In genomic region chr14:22847661-22848341, GRCh38 we compare ENCODE assay signal across 8 cellular contexts. TPM values are rescaled to one million over a fixed set of nuclear protein-coding genes. Genes with fewer than 3 reads are reported as not detected.
DNase-seq lines count a peak whose midpoint lies in the region; ATAC-seq and TF ChIP-seq lines count a peak whose summit lies in the region.

No MANE protein-coding gene starts in this region.

- H3K36me3 Mint-ChIP-seq in progenitor cell of endocrine pancreas (ENCODE audit: insufficient read depth): peaks cover 10% of the 10 kb centered on the region

- H3K9me3 Mint-ChIP-seq in progenitor cell of endocrine pancreas (ENCODE audit: low read depth): no peaks in the 10 kb centered on the region

- peak; percentile 10 for TF ChIP-seq CTCF in RWPE2 (IDR thresholded peaks at IDR 0.05; ENCODE audit: poor library complexity, severe bottlenecking)
- no peak for TF ChIP-seq CTCF in fibroblast of pulmonary artery (IDR thresholded peaks at IDR 0.05; ENCODE audit: low read length, missing control alignments)
- peak; percentile 15 for TF ChIP-seq CTCF in progenitor cell of endocrine pancreas (IDR thresholded peaks at IDR 0.05; ENCODE audit: unreplicated experiment)

- H3K36me3 ChIP-seq in RWPE2 (ENCODE audit: low read depth): peaks cover 40% of the 10 kb centered on the region

- peak overlapping the region; percentile 90 for H3K27ac Mint-ChIP-seq in progenitor cell of endocrine pancreas

- no peaks in the 10 kb centered on the region for H3K27me3 Mint-ChIP-seq in progenitor cell of endocrine pancreas

- peak; percentile 0; the same call in 2 of the 3 replicates for ATAC-seq in RWPE2 (ENCODE audit: low read depth)
- ATAC-seq in GM21367 (IDR thresholded peaks at IDR 0.05; ENCODE audit: unreplicated experiment): no peak
- no peak for ATAC-seq in GM19351 (IDR thresholded peaks at IDR 0.05; ENCODE audit: unreplicated experiment)
- ATAC-seq in HG02678 (IDR thresholded peaks at IDR 0.05; ENCODE audit: unreplicated experiment): no peak

- no peak overlapping the region for H3K4me3 Mint-ChIP-seq in progenitor cell of endocrine pancreas (ENCODE audit: low read depth)

- H3K9me3 ChIP-seq in RWPE2 (ENCODE audit: severe bottlenecking): no peaks in the 10 kb centered on the region

- peaks cover 4% of the 10 kb centered on the region for H3K4me1 Mint-ChIP-seq in progenitor cell of endocrine pancreas (ENCODE audit: low read depth)

- DNase-seq in ELR (ENCODE audit: low read depth) (peak; percentile 80), RWPE2 (ENCODE audit: low spot score) (no peak), fibroblast of pulmonary artery (ENCODE audit: low read depth) (peak; percentile 69), progenitor cell of endocrine pancreas (ENCODE audit: low spot score, unreplicated experiment) (no peak), RKO (ENCODE audit: low spot score) (no peak)

- H3K27me3 ChIP-seq in RWPE2 (ENCODE audit: insufficient read depth, poor library complexity, severe bottlenecking): no peaks in the 10 kb centered on the region

- H3K4me3 ChIP-seq in RWPE2 (ENCODE audit: severe bottlenecking): no peak overlapping the region
- no peak overlapping the region for H3K4me3 ChIP-seq in fibroblast of pulmonary artery (replicated peaks; ENCODE audit: low read depth, low read length)

- H3K27ac ChIP-seq in RWPE2 (ENCODE audit: poor library complexity, severe bottlenecking): peak overlapping the region; percentile 97

- peaks cover 60% of the 10 kb centered on the region for H3K4me1 ChIP-seq in RWPE2 (ENCODE audit: insufficient read depth, poor library complexity, severe bottlenecking)

RNA-seq across cellular contexts. Expression of gene MMP14, which starts 11.4 kb away (rescaled TPM):
- total RNA-seq in progenitor cell of endocrine pancreas: 198 and 209 TPM in 2 replicates

RNA-seq across cellular contexts. Expression of gene MRPL52, which starts 18.1 kb away (rescaled TPM):
- 113 and 121 TPM in 2 replicates for total RNA-seq in progenitor cell of endocrine pancreas

RNA-seq across cellular contexts. Expression of gene LRP10, which starts 23.7 kb away (rescaled TPM):
- 39.8 and 43.1 TPM in 2 replicates for total RNA-seq in progenitor cell of endocrine pancreas

RNA-seq across cellular contexts. Expression of gene SLC7A7, which starts 32.6 kb away (rescaled TPM):
- 6.7 and 7.7 TPM in 2 replicates for total RNA-seq in progenitor cell of endocrine pancreas

RNA-seq across cellular contexts. Expression of gene REM2, which starts 35.2 kb away (rescaled TPM):
- total RNA-seq in progenitor cell of endocrine pancreas: 10.0 and 11.3 TPM in 2 replicates

Comparison
In these comparisons a context has a peak if more than half of its experiments do, and no peak if none do; other contexts are left out.
1. DNase-seq: peak in ELR (single experiment) and fibroblast of pulmonary artery (single experiment); none in RWPE2 (single experiment), progenitor cell of endocrine pancreas (single experiment) and RKO (single experiment).